ENCODE assay signal across 1 cellular context in genomic region chr11:118212131-118212725, GRCh38.
TF ChIP-seq lines count a peak whose summit lies in the region.

No MANE protein-coding gene starts in this region.

TF ChIP-seq in HepG2, 621 proteins besides CTCF, POLR2A, EP300 and RAD21 (continued from another document and continues in another):
- TF ChIP-seq ELK4 (CRISPR knock-in tag; IDR thresholded peaks at IDR 0.05; ENCODE audit: borderline replicate concordance) (no peak), ERF (CRISPR knock-in tag; IDR thresholded peaks at IDR 0.05) (peak; percentile 92), AGO2 (optimal IDR thresholded peaks at IDR 0.05; ENCODE audit: low read depth, low read length) (no peak), ZNF318 (CRISPR knock-in tag; IDR thresholded peaks at IDR 0.05) (peak; percentile 82; the same call in 1 of the 2 replicates), SNAPC4 (CRISPR knock-in tag; IDR thresholded peaks at IDR 0.05) (0 out of 2 replicates have a peak, but pooled peaks have one; percentile 52), FOXC1 (CRISPR knock-in tag; IDR thresholded peaks at IDR 0.05; ENCODE audit: borderline replicate concordance) (peak; percentile 52; the same call in 1 of the 2 replicates), ZNF557 (CRISPR knock-in tag; IDR thresholded peaks at IDR 0.05) (no peak; the same call in 1 of the 2 replicates), ZNF639 (CRISPR knock-in tag; conservative IDR thresholded peaks at IDR 0.05) (peak; percentile 69; the same call in 1 of the 2 replicates), ZNF883 (CRISPR knock-in tag; IDR thresholded peaks at IDR 0.05; ENCODE audit: not compliant biosample characterization) (no peak), FOXO1 (CRISPR knock-in tag; IDR thresholded peaks at IDR 0.05) (peak; percentile 85), MED13 (CRISPR knock-in tag; IDR thresholded peaks at IDR 0.05) (peak; percentile 92), ZFY (CRISPR knock-in tag; IDR thresholded peaks at IDR 0.05) (peak; percentile 60), ATF5 (CRISPR knock-in tag; IDR thresholded peaks at IDR 0.05; ENCODE audit: low read depth) (peak; percentile 38; the same call in 1 of the 2 replicates), PAWR (CRISPR knock-in tag; IDR thresholded peaks at IDR 0.05; ENCODE audit: borderline replicate concordance) (no peak), EZH2 (conservative IDR thresholded peaks at IDR 0.05; ENCODE audit: low read depth, low read length) (no peak), AGO1 (IDR thresholded peaks at IDR 0.05; ENCODE audit: low read depth, low read length, poor library complexity, severe bottlenecking) (no peak), ZSCAN12 (CRISPR knock-in tag; IDR thresholded peaks at IDR 0.05) (peak; percentile 85; the same call in 1 of the 2 replicates), KLF13 (CRISPR knock-in tag; IDR thresholded peaks at IDR 0.05) (no peak), ZFP36 (IDR thresholded peaks at IDR 0.05; ENCODE audit: borderline replicate concordance, low read depth, low read length, partially characterized antibody) (no peak), HOXA5 (CRISPR knock-in tag; IDR thresholded peaks at IDR 0.05) (0 out of 2 replicates have a peak, but pooled peaks have one; percentile 60), ZBTB7B (CRISPR knock-in tag; IDR thresholded peaks at IDR 0.05) (peak; percentile 94), ZEB1 (IDR thresholded peaks at IDR 0.05; ENCODE audit: insufficient replicate concordance, low read depth) (no peak), ZBTB34 (CRISPR knock-in tag; IDR thresholded peaks at IDR 0.05) (peak; percentile 99), SRSF1 (optimal IDR thresholded peaks at IDR 0.05; ENCODE audit: low read depth, low read length) (no peak), ZC3H13 (CRISPR knock-in tag; IDR thresholded peaks at IDR 0.05) (0 out of 2 replicates have a peak, but pooled peaks have one; percentile 41), ZNF335 (CRISPR knock-in tag; IDR thresholded peaks at IDR 0.05) (peak; percentile 58; the same call in 1 of the 2 replicates), ZNF282 (IDR thresholded peaks at IDR 0.05; ENCODE audit: partially characterized antibody) (no peak), GFI1 (CRISPR knock-in tag; IDR thresholded peaks at IDR 0.05; ENCODE audit: borderline replicate concordance) (peak; percentile 57), GABPA (IDR thresholded peaks at IDR 0.05; ENCODE audit: low read depth, low read length) (no peak), GABPA (CRISPR knock-in tag; IDR thresholded peaks at IDR 0.05; ENCODE audit: low read depth) (peak; percentile 41; the same call in 1 of the 2 replicates), HOXD1 (CRISPR knock-in tag; IDR thresholded peaks at IDR 0.05) (no peak), CHCHD3 (CRISPR knock-in tag; IDR thresholded peaks at IDR 0.05) (no peak), CERS6 (CRISPR knock-in tag; IDR thresholded peaks at IDR 0.05) (no peak), ZNF143 (CRISPR knock-in tag; IDR thresholded peaks at IDR 0.05) (peak; percentile 64), ZNF572 (CRISPR knock-in tag; IDR thresholded peaks at IDR 0.05) (no peak), ZBTB3 (CRISPR knock-in tag; IDR thresholded peaks at IDR 0.05; ENCODE audit: borderline replicate concordance, low read depth) (peak; percentile 72; the same call in 1 of the 2 replicates), ZNF275 (CRISPR knock-in tag; IDR thresholded peaks at IDR 0.05; ENCODE audit: borderline replicate concordance) (peak; percentile 61; the same call in 1 of the 2 replicates), ZUFSP (CRISPR knock-in tag; IDR thresholded peaks at IDR 0.05; ENCODE audit: borderline replicate concordance) (no peak)
